In the genomic region with DNA sequence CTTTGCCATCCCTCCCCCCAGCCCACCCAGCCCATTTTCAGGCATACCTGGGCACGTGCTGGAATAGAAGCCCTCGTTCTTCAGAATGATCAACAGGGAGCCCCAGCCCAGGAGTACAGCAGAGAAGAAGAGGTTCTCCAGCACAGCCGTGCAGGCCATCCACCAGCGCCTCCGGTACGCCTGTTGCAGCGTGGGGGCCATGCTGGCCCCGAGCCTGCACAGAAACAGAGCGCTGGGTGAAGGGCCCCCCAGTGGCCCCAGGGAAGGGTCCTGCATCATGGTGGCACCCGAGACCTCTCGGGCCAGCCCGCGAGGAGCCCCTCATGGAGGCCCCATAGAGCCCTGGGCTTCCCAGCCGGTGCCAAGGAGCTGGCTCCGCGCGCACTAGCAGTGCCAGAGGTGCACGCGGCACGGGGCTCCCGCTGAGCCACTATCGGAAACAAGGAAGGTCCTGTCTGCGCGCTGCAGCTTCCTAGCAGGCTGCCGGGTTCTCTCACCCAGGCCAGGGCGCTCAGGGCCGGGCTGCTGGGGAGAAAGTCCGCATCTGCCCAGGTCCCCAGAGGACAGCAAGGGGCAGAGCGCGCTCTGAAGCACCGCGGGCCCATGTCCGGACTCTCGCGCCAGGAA, we compare ENCODE assay signal across 7 cellular contexts. TPM values are rescaled to one million over a fixed set of nuclear protein-coding genes. Genes with fewer than 3 reads are reported as not detected.
DNase-seq lines count a peak whose midpoint lies in the region; ATAC-seq and TF ChIP-seq lines count a peak whose summit lies in the region.

No MANE protein-coding gene starts in this region.

- peak; percentile 22 for ATAC-seq in GM18511 (IDR thresholded peaks at IDR 0.05; ENCODE audit: unreplicated experiment)
- ATAC-seq in HG02759 (IDR thresholded peaks at IDR 0.05; ENCODE audit: unreplicated experiment), result peak; percentile 44
- peak; percentile 44 to 59 for ATAC-seq in activated naive CD4-positive, alpha-beta T cell treated with anti-CD3 and anti-CD28 coated beads, Interleukin-2, amount 50 U/mL, for 72 hours
- peak; percentile 69 for ATAC-seq in sciatic nerve

- no peaks in the 10 kb centered on the region for H3K9me3 ChIP-seq in right atrium auricular region

- no peak for TF ChIP-seq CTCF in right atrium auricular region (IDR thresholded peaks at IDR 0.05)

- peaks cover 0 to 15% of the 10 kb centered on the region in 2 donors for H3K4me1 ChIP-seq in right atrium auricular region

- H3K27ac ChIP-seq in right atrium auricular region, result peak overlapping the region; percentile 64 to 79

- H3K27me3 ChIP-seq in right atrium auricular region, result no peaks in the 10 kb centered on the region

- H3K27ac Mint-ChIP-seq in activated naive CD4-positive, alpha-beta T cell treated with anti-CD3 and anti-CD28 coated beads, Interleukin-2, amount 50 U/mL, for 72 hours, result peak overlapping the region; percentile 84 to 94

- DNase-seq in NCI-H774 (lab: John Stamatoyannopoulos, UW) (peak; percentile 16), right atrium auricular region (ENCODE audit: low spot score) (peak; percentile 72), sciatic nerve (ENCODE audit: low spot score) (peak; percentile 66), Ammon's horn (ENCODE audit: low spot score) (no peak)
- peak; percentile 24 to 60 for DNase-seq in activated naive CD4-positive, alpha-beta T cell treated with anti-CD3 and anti-CD28 coated beads, Interleukin-2, amount 50 U/mL, for 72 hours (ENCODE audit: low spot score in 2 of 2)

- peaks cover 10% of the 10 kb centered on the region in 2 donors for H3K36me3 Mint-ChIP-seq in activated naive CD4-positive, alpha-beta T cell treated with anti-CD3 and anti-CD28 coated beads, Interleukin-2, amount 50 U/mL, for 72 hours

- intact Hi-C loops in sciatic nerve (cut with DNase I), result no loop called here

- peak overlapping the region; percentile 85 to 89 for H3K4me3 ChIP-seq in right atrium auricular region

- no peaks in the 10 kb centered on the region for H3K36me3 ChIP-seq in right atrium auricular region

- H3K9me3 Mint-ChIP-seq in activated naive CD4-positive, alpha-beta T cell treated with anti-CD3 and anti-CD28 coated beads, Interleukin-2, amount 50 U/mL, for 72 hours, result no peaks in the 10 kb centered on the region

RNA-seq across cellular contexts. Expression of gene SLC43A1, which starts 1.5 kb away (rescaled TPM):
- total RNA-seq in activated naive CD4-positive, alpha-beta T cell treated with anti-CD3 and anti-CD28 coated beads, Interleukin-2, amount 50 U/mL, for 72 hours, result 10 to 100 TPM; 11.4 to 26.0 TPM
- 10 to 100 TPM in 1 of 2 donors, 1 to 10 TPM in 1; 5.0 to 10.4 TPM for total RNA-seq in right atrium auricular region
- total RNA-seq in sciatic nerve, result 14.8 TPM

RNA-seq across cellular contexts. Expression of gene TIMM10, which starts 16.5 kb away (rescaled TPM):
- 10 to 100 TPM; 86.8 to 90.1 TPM for total RNA-seq in activated naive CD4-positive, alpha-beta T cell treated with anti-CD3 and anti-CD28 coated beads, Interleukin-2, amount 50 U/mL, for 72 hours
- 10 to 100 TPM; 27.3 to 63.4 TPM for total RNA-seq in right atrium auricular region
- total RNA-seq in sciatic nerve, result 42.0 TPM

RNA-seq across cellular contexts. Expression of gene SMTNL1, which starts 23.4 kb away (rescaled TPM):
- total RNA-seq in activated naive CD4-positive, alpha-beta T cell treated with anti-CD3 and anti-CD28 coated beads, Interleukin-2, amount 50 U/mL, for 72 hours, result not detected
- total RNA-seq in right atrium auricular region (not detected), sciatic nerve (not detected)

RNA-seq across cellular contexts. Expression of gene UBE2L6, which starts 53.4 kb away (rescaled TPM):
- total RNA-seq in activated naive CD4-positive, alpha-beta T cell treated with anti-CD3 and anti-CD28 coated beads, Interleukin-2, amount 50 U/mL, for 72 hours, result 100 to 1,000 TPM; 122 to 188 TPM
- total RNA-seq in right atrium auricular region, result 10 to 100 TPM in 1 of 2 donors, 1 to 10 TPM in 1; 8.1 to 22.5 TPM
- total RNA-seq in sciatic nerve, result 53.5 TPM

RNA-seq across cellular contexts. Expression of gene RTN4RL2, which starts 53.7 kb away (rescaled TPM):
- total RNA-seq in activated naive CD4-positive, alpha-beta T cell treated with anti-CD3 and anti-CD28 coated beads, Interleukin-2, amount 50 U/mL, for 72 hours, result 1 to 10 TPM in 1 of 2 donors, not detected in 1; 1.4 TPM
- total RNA-seq in right atrium auricular region (1 to 10 TPM in 1 of 2 donors, under 1 TPM in 1; 0.94 to 1.3 TPM), sciatic nerve (2.5 TPM)
